21 cellular contexts compared by ENCODE assay signal in the genomic region with DNA sequence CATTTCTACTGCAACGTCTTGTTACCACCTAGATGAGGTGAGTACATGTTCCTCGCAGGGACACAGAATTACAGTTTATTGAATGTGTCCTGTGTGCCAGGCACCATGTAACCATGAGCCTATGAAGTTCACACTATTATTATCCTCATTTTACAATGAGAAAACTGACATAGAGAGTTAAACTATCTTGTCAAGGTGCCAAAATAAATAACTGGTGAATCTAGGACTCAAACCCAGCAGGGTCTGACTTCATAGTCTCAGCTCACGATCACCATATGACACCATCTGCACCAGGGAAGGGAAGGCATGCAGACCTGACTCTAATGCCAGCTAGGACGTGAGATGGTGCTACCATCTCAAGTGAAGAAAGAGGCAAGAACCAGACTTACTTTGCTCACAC. TPM values are rescaled to one million over a fixed set of nuclear protein-coding genes. Genes with fewer than 3 reads are reported as not detected.
"Had no signal": no experiment of that assay in that cellular context is flagged by ENCODE, and none has a peak within 500 bp of the region (broad histone marks: within the 10 kb centered on the region; RNA-seq: fewer than 3 reads in every experiment).

No MANE protein-coding gene starts in this region.

- H3K9me3 ChIP-seq: breast epithelium had no signal

- DNase-seq: activated B cell treated with CpG ODN at 0.5 μM for 24 hours; activated CD4-positive, alpha-beta T cell treated with anti-CD3 and anti-CD28 coated beads for 1 hour; activated CD4-positive, alpha-beta T cell treated with anti-CD3 and anti-CD28 coated beads, Interleukin-2, amount 10 ng/mL, durations not matched to agents 24 days and 14 days; activated CD4-positive, alpha-beta T cell treated with anti-CD3 and anti-CD28 coated beads, Interleukin-2, amount 50 U/mL, for 48 hours; activated CD8-positive, alpha-beta memory T cell treated with anti-CD3 and anti-CD28 coated beads, Interleukin-2, amount 10 ng/mL, durations not matched to agents 7 days and 5 days; activated effector memory CD4-positive, alpha-beta T cell treated with Interleukin-2 at 50 U/mL for 16 hours; activated naive CD4-positive, alpha-beta T cell; activated T-cell treated with anti-CD3 and anti-CD28 coated beads, Interleukin-2, amount 50 U/mL, for 24 hours; aorta; caudate nucleus; KG1; MM.1S; NCI-H1105; NCI-H1436; NCI-H187; NCI-H524; NCI-H82; SHP77 treated with DMSO at 0.1 percent for 48 hours had no signal

- H3K27ac ChIP-seq: breast epithelium had no signal

- H3K4me1 ChIP-seq: breast epithelium had no signal

- H3K36me3 ChIP-seq: breast epithelium had no signal

- H3K4me3 ChIP-seq: breast epithelium had no signal

- ATAC-seq: activated CD8-positive, alpha-beta memory T cell treated with anti-CD3 and anti-CD28 coated beads, Interleukin-2, amount 10 ng/mL, durations not matched to agents 7 days and 5 days had no signal

- H3K27me3 ChIP-seq: breast epithelium had no signal

RNA-seq across cellular contexts. Expression of a gene that starts 2.4 kb away (rescaled TPM):
- total RNA-seq: activated B cell treated with CpG ODN at 0.5 μM for 24 hours; activated CD4-positive, alpha-beta T cell treated with anti-CD3 and anti-CD28 coated beads, Interleukin-2, amount 10 ng/mL, durations not matched to agents 24 days and 14 days; activated CD8-positive, alpha-beta memory T cell treated with anti-CD3 and anti-CD28 coated beads, Interleukin-2, amount 10 ng/mL, durations not matched to agents 7 days and 5 days; activated T-helper 1 cell treated with anti-CD3 and anti-CD28 coated beads, Interleukin-12 subunit alpha, Interleukin-12 subunit beta, Interleukin-2, Interleukin-4 antibody, amounts not matched to agents 30 ng/mL and 10 ng/mL and 1 ng/mL, durations not matched to agents 14 hours and 24 hours and 36 hours; SK-MEL-5 had no signal

RNA-seq across cellular contexts. Expression of a gene that starts 20.0 kb away (rescaled TPM):
- total RNA-seq: SK-MEL-5 had no signal
